10 cellular contexts compared by ENCODE assay signal in the genomic region with DNA sequence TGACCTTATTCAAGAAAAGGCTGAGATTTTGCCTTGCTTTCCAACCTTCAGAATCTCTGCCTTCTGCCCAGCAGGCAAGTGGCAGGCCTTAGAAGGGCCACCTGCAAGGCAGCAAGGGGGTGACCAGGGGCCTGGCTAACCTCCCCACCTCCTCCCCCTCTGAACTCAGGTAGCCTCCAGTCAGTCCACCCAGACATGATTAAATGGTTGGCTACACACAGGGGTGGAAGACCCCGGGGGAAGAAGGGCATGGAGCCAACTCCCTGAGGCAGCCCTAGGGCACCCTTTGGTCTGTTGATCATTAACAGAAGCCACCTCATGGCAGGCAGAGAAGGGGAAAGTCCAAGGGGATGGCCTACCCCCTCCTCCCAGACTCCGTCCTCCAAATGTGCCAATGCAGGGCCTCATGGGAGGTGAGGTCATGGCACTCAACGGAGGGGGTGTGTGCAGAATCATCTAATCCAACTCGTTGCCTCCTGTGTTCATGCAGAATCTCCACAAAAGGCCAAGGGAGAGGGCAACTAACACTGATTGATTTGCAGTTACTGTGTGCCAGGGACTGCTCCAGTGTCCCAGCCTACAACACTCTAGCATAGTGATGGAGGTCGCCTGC. TPM values are rescaled to one million over a fixed set of nuclear protein-coding genes. Genes with fewer than 3 reads are reported as not detected.
DNase-seq lines count a peak whose midpoint lies in the region; ATAC-seq, FAIRE-seq and TF ChIP-seq lines count a peak whose summit lies in the region.
"Had no signal": no experiment of that assay in that cellular context is flagged by ENCODE, and none has a peak within 500 bp of the region (broad histone marks: within the 10 kb centered on the region; RNA-seq: fewer than 3 reads in every experiment).

No MANE protein-coding gene starts in this region.

- H3K27me3 Mint-ChIP-seq in WTC11 (ENCODE audit: low read depth), result no peaks in the 10 kb centered on the region; the same call in 1 of the 2 replicates

- TF ChIP-seq POLR2A in prostate gland (IDR thresholded peaks at IDR 0.05), result no peak

- POLR2A ChIA-PET in WTC11 (lab: Charles Lee), result no interaction called here

- H3K9me3 Mint-ChIP-seq in WTC11, result no peaks in the 10 kb centered on the region

- H3K27me3 ChIP-seq in thymus (ENCODE audit: control insufficient read depth, insufficient read depth) (no peaks in the 10 kb centered on the region), prostate gland (replicated peaks; ENCODE audit: insufficient read depth) (no peaks in the 10 kb centered on the region)

- CTCF ChIA-PET in WTC11 (lab: Charles Lee), result no interaction called here

- H3K4me3 Mint-ChIP-seq in WTC11, result no peak overlapping the region

- TF ChIP-seq CTCF in WTC11 (IDR thresholded peaks at IDR 0.05), result no peak
- TF ChIP-seq CTCF in prostate gland (IDR thresholded peaks at IDR 0.05), result no peak

- H3K36me3 ChIP-seq in thymus (ENCODE audit: control insufficient read depth, insufficient read depth) (peaks cover 14% of the 10 kb centered on the region), prostate gland (peaks cover under 1 to 5% of the 10 kb centered on the region in 2 donors)

- DNase-seq in DMS 273 (lab: John Stamatoyannopoulos, UW; ENCODE audit: unreplicated experiment), result peak; percentile 12
- DNase-seq in DMS 273 treated with DMSO at 0.1 percent for 48 hours (lab: John Stamatoyannopoulos, UW), result no peak
- DNase-seq in WTC11 (ENCODE audit: low spot score), result no peak
- DNase-seq in left kidney (ENCODE audit: low read depth, low spot score), result peak; percentile 93
- DNase-seq in frontal cortex (ENCODE audit: low spot score in 2 of 2), result no peak
- DNase-seq in prostate gland (ENCODE audit: low spot score), result no peak
- DNase-seq: 8988T, NCI-H2029 had no signal

- intact Hi-C loops in prostate gland (cut with DNase I), result loop anchor here (5.0 kb wide), 1 partner anchor 107 kb away; no protein-coding TSS in a partner anchor

- 96% methylated on average over 5 of the region's 5 CpGs for WGBS in thymus
- WGBS in prostate gland, result 49% methylated on average over 5 of the region's 5 CpGs

- H3K9me3 ChIP-seq in thymus (ENCODE audit: control insufficient read depth) (no peaks in the 10 kb centered on the region), prostate gland (no peaks in the 10 kb centered on the region)

- H3K4me3 ChIP-seq in thymus (ENCODE audit: low read length) (no peak overlapping the region), prostate gland (no peak overlapping the region)

- H3K4me1 ChIP-seq in thymus (ENCODE audit: control insufficient read depth, insufficient read depth, low read length) (peaks cover 37% of the 10 kb centered on the region), prostate gland (replicated peaks) (peaks cover 12% of the 10 kb centered on the region)

- no peak overlapping the region for H3K27ac Mint-ChIP-seq in WTC11

- FAIRE-seq in frontal cortex (lab: Jason Lieb, UNC), result no peak

- ATAC-seq in WTC11, result no peak
- ATAC-seq in HG02763 (IDR thresholded peaks at IDR 0.05; ENCODE audit: unreplicated experiment), result no peak

- peaks cover 23% of the 10 kb centered on the region for H3K36me3 Mint-ChIP-seq in WTC11

- H3K4me1 Mint-ChIP-seq in WTC11, result peaks cover 31% of the 10 kb centered on the region

- H3K27ac ChIP-seq in thymus (ENCODE audit: low read depth) (peak overlapping the region; percentile 36), prostate gland (no peak overlapping the region)

TF ChIP-seq in WTC11, 78 proteins besides CTCF, POLR2A, EP300 and RAD21:
- peak; percentile 47; the same call in 1 of the 2 replicates for TF ChIP-seq GABPB1 (CRISPR knock-in tag; IDR thresholded peaks at IDR 0.05)
- no peak for TF ChIP-seq MXD4 (CRISPR knock-in tag; IDR thresholded peaks at IDR 0.05; ENCODE audit: borderline replicate concordance)
- no peak for TF ChIP-seq SOX15 (CRISPR knock-in tag; IDR thresholded peaks at IDR 0.05)
- no peak for TF ChIP-seq ZNF532 (CRISPR knock-in tag; IDR thresholded peaks at IDR 0.05; ENCODE audit: borderline replicate concordance)
- no peak for TF ChIP-seq IRF2 (CRISPR knock-in tag; IDR thresholded peaks at IDR 0.05; ENCODE audit: borderline replicate concordance, low read depth)

RNA-seq across cellular contexts. Expression of gene ZFP36L1, which starts 8.5 kb away (rescaled TPM):
- total RNA-seq in WTC11 (2021), result 132 to 150 TPM (median 148 TPM) in 3 replicates
- 109 TPM for polyA plus RNA-seq in thymus
- 4.1 TPM for total RNA-seq in frontal cortex
- total RNA-seq in prostate gland, result 100 to 1,000 TPM; 359 to 556 TPM

Comparison
In these comparisons a context has a peak if more than half of its experiments do, and no peak if none do; other contexts are left out.
1. DNase-seq: peak in DMS 273 (single experiment) and left kidney (single experiment); none in DMS 273 treated with DMSO at 0.1 percent for 48 hours (single experiment), WTC11 (single experiment), frontal cortex (0 of 2) and prostate gland (single experiment).
2. RNA of gene ZFP36L1, which starts 8.5 kb away (total RNA-seq): 359 to 556 TPM in prostate gland and 132 to 150 TPM in WTC11; 4.1 TPM in frontal cortex (single experiment); every median in the first group is over 10 times any median in the second.